ENCODE assay signal across 10 cellular contexts in the genomic region with DNA sequence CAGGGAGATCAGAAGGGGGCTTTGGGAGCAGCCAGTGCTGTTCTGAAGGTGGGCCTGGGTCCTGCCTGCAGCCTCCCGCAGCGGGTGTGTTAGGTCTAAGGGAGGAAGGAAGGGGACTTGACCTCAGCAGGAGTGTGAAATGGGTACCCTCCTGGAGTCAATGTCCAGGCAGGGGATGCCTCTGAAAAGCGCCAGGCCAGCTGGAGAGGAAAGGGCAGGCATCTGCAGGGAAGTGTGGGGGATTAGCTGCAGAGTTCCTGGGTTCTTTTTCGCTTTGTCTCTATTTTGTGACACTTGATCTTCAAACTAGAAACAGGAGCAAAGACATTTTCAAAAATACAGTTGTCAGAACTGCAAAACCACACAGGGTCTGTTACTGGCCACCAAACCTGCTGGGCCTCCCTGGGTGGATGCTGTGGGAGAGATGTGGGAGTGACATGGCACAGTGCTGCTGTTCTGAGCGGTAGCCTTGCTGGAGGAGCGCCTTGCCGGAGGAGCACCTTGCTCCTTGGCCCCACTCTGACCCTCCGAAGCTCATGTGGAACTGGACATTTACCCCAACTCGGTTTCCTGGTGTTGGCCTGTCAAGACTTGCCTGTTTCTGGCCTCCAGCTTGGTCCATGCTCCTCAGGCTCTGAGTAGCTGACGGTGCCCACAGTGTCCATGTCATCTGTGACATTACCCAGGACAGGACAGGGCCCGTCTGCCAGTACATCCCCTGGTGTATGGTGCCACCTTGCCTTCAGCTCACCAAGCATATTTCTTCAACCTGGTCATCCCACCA. TPM values are rescaled to one million over a fixed set of nuclear protein-coding genes. Genes with fewer than 3 reads are reported as not detected.
DNase-seq lines count a peak whose midpoint lies in the region; ATAC-seq, FAIRE-seq and TF ChIP-seq lines count a peak whose summit lies in the region.
"Had no signal": no experiment of that assay in that cellular context is flagged by ENCODE, and none has a peak within 500 bp of the region (broad histone marks: within the 10 kb centered on the region; RNA-seq: fewer than 3 reads in every experiment).

No MANE protein-coding gene starts in this region.

- H3K4me1 ChIP-seq in cardiac muscle cell (ENCODE audit: low read depth) = peaks cover 45% of the 10 kb centered on the region
- peaks cover 21% of the 10 kb centered on the region for H3K4me1 ChIP-seq in prostate gland (replicated peaks)

- intact Hi-C loops in cardiac septum (cut with DNase I) = no loop called here
- intact Hi-C loops in natural killer cell (cut with micrococcal nuclease) = no loop called here
- intact Hi-C loops in prostate gland (cut with DNase I) = no loop called here

- peaks cover 51 to 81% of the 10 kb centered on the region in 2 donors for H3K4me1 Mint-ChIP-seq in natural killer cell

- no peaks in the 10 kb centered on the region for H3K9me3 Mint-ChIP-seq in natural killer cell

- H3K9me3 ChIP-seq in cardiac muscle cell (ENCODE audit: low read depth) (no peaks in the 10 kb centered on the region), prostate gland (no peaks in the 10 kb centered on the region)

- H3K27me3 ChIP-seq in cardiac muscle cell (no peaks in the 10 kb centered on the region), prostate gland (replicated peaks; ENCODE audit: insufficient read depth) (no peaks in the 10 kb centered on the region)

- TF ChIP-seq CTCF in cardiac muscle cell (IDR thresholded peaks at IDR 0.05; ENCODE audit: low read depth, low read length) = no peak
- TF ChIP-seq CTCF in natural killer cell (IDR thresholded peaks at IDR 0.05) = no peak
- no peak for TF ChIP-seq CTCF in prostate gland (IDR thresholded peaks at IDR 0.05)

- H3K36me3 ChIP-seq in cardiac muscle cell (peaks cover 2% of the 10 kb centered on the region), prostate gland (peaks cover 0 to 3% of the 10 kb centered on the region in 2 donors)

- 78% methylated on average over 10 of the region's 11 CpGs for WGBS in prostate gland

- H3K27ac ChIP-seq in cardiac muscle cell = peak overlapping the region; percentile 90
- peak overlapping the region; percentile 73 for H3K27ac ChIP-seq in caudate nucleus (ENCODE audit: low read depth, low read length)
- H3K27ac ChIP-seq in prostate gland = no peak overlapping the region

- H3K4me3 ChIP-seq in cardiac muscle cell (no peak overlapping the region), prostate gland (no peak overlapping the region)

- no peaks in the 10 kb centered on the region for H3K36me3 Mint-ChIP-seq in natural killer cell

- H3K27ac Mint-ChIP-seq in natural killer cell = peak overlapping the region; percentile 82 to 93

- ATAC-seq in natural killer cell (peak in 2 of 3 donors; percentile 26 to 43), HG03460 (IDR thresholded peaks at IDR 0.05; ENCODE audit: unreplicated experiment) (no peak)

- H3K4me3 Mint-ChIP-seq in natural killer cell = peak overlapping the region; percentile 86

- no peak for DNase-seq in cardiac muscle cell (ENCODE audit: low read depth in 1 of 2, low spot score in 1 of 2)
- no peak for DNase-seq in cardiac septum (ENCODE audit: low spot score)
- no peak for DNase-seq in caudate nucleus (lab: John Stamatoyannopoulos, UW)
- no peak for DNase-seq in natural killer cell
- no peak for DNase-seq in urothelium cell line (ENCODE audit: low spot score)
- DNase-seq in prostate gland (ENCODE audit: low spot score) = no peak
- no peak for DNase-seq in effector CD8-positive, alpha-beta T cell (lab: John Stamatoyannopoulos, UW)
- DNase-seq: NCI-H1417 had no signal

- TF ChIP-seq POLR2A in prostate gland (IDR thresholded peaks at IDR 0.05) = no peak

- H3K27me3 Mint-ChIP-seq in natural killer cell (ENCODE audit: low read depth in 2 of 2) = no peaks in the 10 kb centered on the region

- FAIRE-seq in urothelium cell line (lab: Jason Lieb, UNC) = peak; percentile 76
- FAIRE-seq: GM12892 had no signal

RNA-seq across cellular contexts. Expression of a gene that starts 25.9 kb away (rescaled TPM):
- total RNA-seq in cardiac muscle cell (41.9 and 45.1 TPM in 2 replicates), cardiac septum (43.9 TPM), natural killer cell (100 to 1,000 TPM; 269 to 291 (median 270) TPM), prostate gland (10 to 100 TPM; 43.2 to 87.1 TPM)
- polyA plus RNA-seq in cardiac muscle cell = 45.3 and 59.5 TPM in 2 replicates

RNA-seq across cellular contexts. Expression of a gene that starts 37.7 kb away (rescaled TPM):
- 53.3 and 55.0 TPM in 2 replicates for total RNA-seq in cardiac muscle cell
- polyA plus RNA-seq in cardiac muscle cell = 31.9 and 33.8 TPM in 2 replicates
- 16.8 TPM for total RNA-seq in cardiac septum
- 10 to 100 TPM; 26.5 to 53.0 (median 31.0) TPM for total RNA-seq in natural killer cell
- total RNA-seq in prostate gland = 10 to 100 TPM; 45.1 to 51.3 TPM

Comparison
In these comparisons a context has a peak if more than half of its experiments do, and no peak if none do; other contexts are left out.
1. H3K27ac ChIP-seq: peak in cardiac muscle cell (single experiment) and caudate nucleus (single experiment); none in prostate gland (0 of 2).